Comparison of ENCODE assay signal across 8 cellular contexts in the genomic region with DNA sequence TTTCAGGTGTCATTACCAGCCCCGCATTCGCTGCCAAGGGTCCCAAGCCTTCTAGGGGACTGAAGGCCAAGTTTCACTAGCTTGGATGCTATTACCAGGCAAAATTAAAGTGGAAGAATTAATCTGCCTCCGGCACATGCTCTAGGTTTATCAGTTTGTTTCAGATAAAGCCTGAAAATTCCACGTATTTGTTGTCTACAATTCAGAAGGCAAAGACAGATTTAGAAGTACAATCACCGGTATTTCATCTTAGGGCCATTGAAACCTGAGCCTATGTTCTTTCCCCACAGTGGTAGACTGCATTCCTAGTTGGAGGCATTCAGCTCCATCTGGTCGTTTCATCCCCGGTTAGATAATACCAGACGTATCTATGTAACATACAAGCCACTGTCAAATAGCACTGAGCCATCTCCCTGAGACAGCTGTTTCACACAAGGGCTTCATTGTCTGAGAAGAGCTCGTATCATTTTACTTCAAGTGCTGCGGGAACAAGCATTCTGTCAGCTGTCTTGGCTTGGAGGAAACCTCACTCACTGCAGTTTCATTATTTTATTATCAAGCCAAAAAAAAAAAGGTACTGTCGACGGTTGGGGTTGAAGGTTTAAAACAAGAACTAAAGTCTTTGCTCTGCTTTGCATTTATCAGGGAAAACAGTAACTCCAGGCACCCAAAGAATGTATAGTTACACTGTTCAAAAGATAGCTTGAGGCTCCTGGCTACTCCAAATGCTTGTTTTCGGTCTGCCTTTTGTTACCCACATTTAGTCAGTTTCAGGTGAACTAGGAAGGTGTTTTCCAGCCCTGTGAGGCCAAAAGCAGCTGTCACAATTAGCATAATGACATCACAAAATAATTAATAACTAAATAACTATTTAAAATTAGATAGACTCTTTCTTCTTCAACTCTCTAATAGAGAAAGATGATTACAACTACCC.
DNase-seq lines count a peak whose midpoint lies in the region; ATAC-seq, FAIRE-seq and TF ChIP-seq lines count a peak whose summit lies in the region.

No MANE protein-coding gene starts in this region.

- DNase-seq in HepG2 (ENCODE audit: low spot score): peak; percentile 77
- no peak for DNase-seq in right lobe of liver
- DNase-seq in NCI-H526 (lab: John Stamatoyannopoulos, UW): peak; percentile 93 to 97
- no peak for DNase-seq in H1 (ENCODE audit: low read depth in 1 of 2, low spot score in 2 of 2)
- DNase-seq in progenitor cell of endocrine pancreas (ENCODE audit: low spot score, unreplicated experiment): no peak
- no peak for DNase-seq in esophagus squamous epithelium (lab: John Stamatoyannopoulos, UW)
- DNase-seq in stimulated activated CD4-positive, alpha-beta T cell treated with anti-CD3 and anti-CD28 coated beads, Interleukin-4, amount 100 ng/mL, for 4 hours: no peak

- peak overlapping the region; percentile 69 for H3K27ac Mint-ChIP-seq in progenitor cell of endocrine pancreas

- in situ Hi-C loops in HepG2 (cut with HindIII; ENCODE audit: extremely low pct_ligation_motif_present, low pct_unique_long_range_greater_than_20kb): no loop called here

- H3K79me2 ChIP-seq in HepG2 (ENCODE audit: insufficient read depth, low read length) (no peaks in the 10 kb centered on the region), H1 (ENCODE audit: control insufficient read depth in 1 of 2, insufficient read depth in 2 of 2, low read length in 2 of 2) (no peaks in the 10 kb centered on the region)

- peak overlapping the region; percentile 49 for H3K18ac ChIP-seq in H1 (ENCODE audit: extremely low read depth, low read length)

- no peak overlapping the region for H4K8ac ChIP-seq in H1 (ENCODE audit: extremely low read depth, insufficient read depth, low read length)

- H3K79me1 ChIP-seq in H1 (ENCODE audit: low read depth, low read length): no peaks in the 10 kb centered on the region

- H3K4me1 ChIP-seq in HepG2 (ENCODE audit: insufficient read depth, low read length): peaks cover 10% of the 10 kb centered on the region
- no peaks in the 10 kb centered on the region for H3K4me1 ChIP-seq in right lobe of liver
- peaks cover 7 to 24% (median 18%) of the 10 kb centered on the region in 4 experiments for H3K4me1 ChIP-seq in H1 (replicated peaks in 1 of 4; ENCODE audit: control insufficient read depth in 3 of 4, insufficient read depth in 4 of 4, low read length in 3 of 4)
- no peaks in the 10 kb centered on the region for H3K4me1 ChIP-seq in esophagus squamous epithelium

- no peaks in the 10 kb centered on the region for H4K20me1 ChIP-seq in HepG2 (ENCODE audit: insufficient read depth, low read length)
- H4K20me1 ChIP-seq in H1 (replicated peaks in 1 of 2; ENCODE audit: control insufficient read depth in 1 of 2, insufficient read depth in 2 of 2, low read length in 2 of 2): no peaks in the 10 kb centered on the region

- no peak overlapping the region for H3K14ac ChIP-seq in H1 (ENCODE audit: insufficient read length)

- no peak overlapping the region for H4K5ac ChIP-seq in H1 (ENCODE audit: insufficient read length, low read depth, low read length)

- no peaks in the 10 kb centered on the region for H3K9me3 ChIP-seq in HepG2 (ENCODE audit: low read length)
- H3K9me3 ChIP-seq in right lobe of liver: peaks cover 0 to 5% (median 0%) of the 10 kb centered on the region in 4 donors
- H3K9me3 ChIP-seq in H1 (ENCODE audit: insufficient read depth in 2 of 2, low read depth in 1 of 2, low read length in 1 of 2): peaks cover 5 to 6% of the 10 kb centered on the region in 2 experiments; a peak in 2 of 4 replicates
- H3K9me3 ChIP-seq in esophagus squamous epithelium: peaks cover 0 to 10% (median 0%) of the 10 kb centered on the region in 3 donors

- H3K27ac ChIP-seq in HepG2 (ENCODE audit: extremely low read length, insufficient read depth, low read length): no peak overlapping the region
- H3K27ac ChIP-seq in right lobe of liver: no peak overlapping the region
- peak overlapping the region; percentile 83 for H3K27ac ChIP-seq in H1 (ENCODE audit: low read depth, low read length)
- no peak overlapping the region for H3K27ac ChIP-seq in esophagus squamous epithelium

- peak overlapping the region; percentile 77 for H2BK5ac ChIP-seq in H1 (ENCODE audit: low read depth, low read length)

- H3K9ac ChIP-seq in HepG2 (ENCODE audit: insufficient read depth, low read depth, low read length) (no peak overlapping the region), H1 (replicated peaks in 1 of 4; ENCODE audit: extremely low read depth in 1 of 4, low read depth in 3 of 4, low read length in 3 of 4) (peak overlapping the region in 3 of 4 experiments; percentile 36 to 43 (median 41); a peak in 5 of 7 replicates)

- peak; percentile 79 for ATAC-seq in HepG2
- ATAC-seq in right lobe of liver: no peak
- peak; percentile 78 for ATAC-seq in HG03159 (IDR thresholded peaks at IDR 0.05; ENCODE audit: unreplicated experiment)

- TF ChIP-seq EP300 in HepG2 (IDR thresholded peaks at IDR 0.05; ENCODE audit: low read depth in 2 of 2, low read length in 2 of 2): no peak
- TF ChIP-seq EP300 in HepG2 (CRISPR knock-in tag; IDR thresholded peaks at IDR 0.05; ENCODE audit: borderline replicate concordance): no peak
- TF ChIP-seq EP300 in H1 (IDR thresholded peaks at IDR 0.05; ENCODE audit: borderline replicate concordance in 1 of 2, low read depth in 2 of 2, low read length in 2 of 2): peak in 1 of 2 experiments; percentile 75; a peak in 1 of 3 replicates

- 0 out of 2 replicates have a peak overlapping the region, but pooled peaks have one; percentile 24 for H2BK20ac ChIP-seq in H1 (ENCODE audit: low read length)

- peak overlapping the region; percentile 34 for H2BK120ac ChIP-seq in H1 (replicated peaks; ENCODE audit: low read depth, low read length)

- no peak overlapping the region for H3K56ac ChIP-seq in H1 (replicated peaks; ENCODE audit: insufficient read length, low read depth, low read length)

- CTCF ChIA-PET in HepG2 (lab: Yijun Ruan, JAX; ENCODE audit: low intra/inter-chr PET ratio, low total read pairs) (no interaction called here), H1 (lab: Charles Lee; ENCODE audit: partially characterized antibody) (interaction anchor here (0.6 to 2.3 kb wide), 12 partner anchors 10 to 553 kb away, joined by 3 to 7 read pairs (median 3); no protein-coding TSS in a partner anchor)

- H4K91ac ChIP-seq in H1 (replicated peaks; ENCODE audit: insufficient read length, low read length): peak overlapping the region; percentile 26

- no peaks in the 10 kb centered on the region for H3K9me3 Mint-ChIP-seq in progenitor cell of endocrine pancreas (ENCODE audit: low read depth)

- H2AFZ ChIP-seq in HepG2 (ENCODE audit: low read length): no peak overlapping the region
- peak overlapping the region; percentile 39; the same call in 1 of the 2 replicates for H2AFZ ChIP-seq in H1 (ENCODE audit: low read length)

- H3K4ac ChIP-seq in H1 (replicated peaks; ENCODE audit: insufficient read length, low read depth, low read length): no peak overlapping the region

- H3K23me2 ChIP-seq in H1 (ENCODE audit: low read depth, low read length): no peaks in the 10 kb centered on the region; the same call in 1 of the 2 replicates

- POLR2A ChIA-PET in HepG2 (lab: Yijun Ruan, JAX): interaction anchor here (0.8 kb wide), 1 partner anchor 73 kb away, joined by 3 read pairs; no protein-coding TSS in a partner anchor
- POLR2A ChIA-PET in H1 (lab: Charles Lee; ENCODE audit: partially characterized antibody): interaction anchor here (0.6 to 2.0 kb wide), 9 partner anchors 10 to 274 kb away, joined by 3 to 14 read pairs (median 3); no protein-coding TSS in a partner anchor

- H3K36me3 ChIP-seq in HepG2 (replicated peaks in 1 of 2; ENCODE audit: control insufficient read depth in 1 of 2, insufficient read depth in 2 of 2, low read length in 2 of 2) (no peaks in the 10 kb centered on the region), right lobe of liver (no peaks in the 10 kb centered on the region), H1 (ENCODE audit: control insufficient read depth in 2 of 4, insufficient read depth in 4 of 4, low read length in 3 of 4) (no peaks in the 10 kb centered on the region; a peak in 1 of 8 replicates), esophagus squamous epithelium (no peaks in the 10 kb centered on the region)

- H3K4me3 Mint-ChIP-seq in progenitor cell of endocrine pancreas (ENCODE audit: low read depth): no peak overlapping the region

- no peak overlapping the region for H2BK15ac ChIP-seq in H1 (ENCODE audit: low read length)

- no TSS peak for BruUV-seq in HepG2 (replicated peaks; lab: Mats Ljungman, UMichigan)

- TF ChIP-seq CTCF in HepG2 (CRISPR knock-in tag; IDR thresholded peaks at IDR 0.05) (no peak), right lobe of liver (IDR thresholded peaks at IDR 0.05) (no peak), H1 (IDR thresholded peaks at IDR 0.05; ENCODE audit: control extremely low read depth in 1 of 3, insufficient read depth in 1 of 3, low read depth in 1 of 3, low read length in 3 of 3) (no peak), progenitor cell of endocrine pancreas (IDR thresholded peaks at IDR 0.05; ENCODE audit: unreplicated experiment) (no peak), esophagus squamous epithelium (IDR thresholded peaks at IDR 0.05) (no peak)

- no peak for TF ChIP-seq RAD21 in HepG2 (CRISPR knock-in tag; IDR thresholded peaks at IDR 0.05)
- TF ChIP-seq RAD21 in H1 (IDR thresholded peaks at IDR 0.05 in 1 of 2, conservative IDR thresholded peaks at IDR 0.05 in 1 of 2; ENCODE audit: low read depth in 2 of 2, low read length in 2 of 2): no peak

- no peak overlapping the region for H3K23ac ChIP-seq in H1 (ENCODE audit: insufficient read length)

- H2AK5ac ChIP-seq in H1 (ENCODE audit: low read depth, low read length): peak overlapping the region; percentile 14; the same call in 1 of the 2 replicates

- peaks cover 20% of the 10 kb centered on the region for H3K4me1 Mint-ChIP-seq in progenitor cell of endocrine pancreas (ENCODE audit: low read depth)

- H3K36me3 Mint-ChIP-seq in progenitor cell of endocrine pancreas (ENCODE audit: insufficient read depth): peaks cover 3% of the 10 kb centered on the region

- H3K27me3 Mint-ChIP-seq in progenitor cell of endocrine pancreas: no peaks in the 10 kb centered on the region

- 26% methylated on average over 13 of the region's 13 CpGs for WGBS in HepG2 (ENCODE audit: low lambda C conversion rate)
- WGBS in right lobe of liver (ENCODE audit: insufficient coverage, low coverage, low lambda C conversion rate, missing lambda C conversion rate): 55% methylated on average over 12 of the region's 13 CpGs
- whole genome bisulfite sequencing in H1 (ENCODE audit: extremely low coverage in 1 of 2, insufficient coverage in 1 of 2, insufficient read length in 1 of 2, insufficient replicate concordance in 2 of 2, low coverage in 1 of 2, low lambda C conversion rate in 2 of 2, missing lambda C conversion rate in 1 of 2), 2 experiments: 53% methylated on average over 13 of the region's 13 CpGs; no CpG with 5 or more reads in 1 of the 2 experiments
- 54 to 55% methylated on average over 11 to 13 of the region's 13 CpGs for WGBS in esophagus squamous epithelium, 2 donors

- TF ChIP-seq POLR2A in HepG2 (IDR thresholded peaks at IDR 0.05; ENCODE audit: insufficient read depth in 1 of 2, low read depth in 2 of 2, low read length in 2 of 2) (no peak), right lobe of liver (IDR thresholded peaks at IDR 0.05) (no peak), H1 (IDR thresholded peaks at IDR 0.05; ENCODE audit: control extremely low read depth in 1 of 2, low read depth in 2 of 2, low read length in 2 of 2) (peak in 1 of 2 experiments; percentile 29; a peak in 1 of 3 replicates), esophagus squamous epithelium (IDR thresholded peaks at IDR 0.05) (no peak)

- FAIRE-seq in HepG2 (lab: Jason Lieb, UNC): no peak
- peak; percentile 52 for FAIRE-seq in H1 (lab: Jason Lieb, UNC)

- H3K4me2 ChIP-seq in HepG2 (ENCODE audit: low read depth, low read length): 0 out of 2 replicates have a peak overlapping the region, but pooled peaks have one; percentile 7
- H3K4me2 ChIP-seq in H1 (ENCODE audit: insufficient read depth in 1 of 2, low read depth in 2 of 2, low read length in 2 of 2): peak overlapping the region; percentile 37 to 48

- H3K27me3 ChIP-seq in HepG2 (ENCODE audit: control insufficient read depth in 1 of 2, insufficient read depth in 2 of 2, low read length in 2 of 2) (peaks cover 0 to 5% of the 10 kb centered on the region in 2 experiments; a peak in 2 of 5 replicates), right lobe of liver (no peaks in the 10 kb centered on the region), H1 (replicated peaks in 1 of 4; ENCODE audit: control insufficient read depth in 3 of 4, extremely low read depth in 1 of 4, insufficient read depth in 3 of 4, low read length in 3 of 4) (no peaks in the 10 kb centered on the region), esophagus squamous epithelium (no peaks in the 10 kb centered on the region)

- H3K4me3 ChIP-seq in HepG2 (replicated peaks in 1 of 3; ENCODE audit: insufficient read depth in 1 of 3, low read depth in 2 of 3, low read length in 3 of 3): no peak overlapping the region
- no peak overlapping the region for H3K4me3 ChIP-seq in right lobe of liver
- H3K4me3 ChIP-seq in H1 (ENCODE audit: extremely low read depth in 1 of 4, insufficient read depth in 2 of 4, low read depth in 3 of 4, low read length in 4 of 4): peak overlapping the region in 1 of 4 experiments; percentile 34; a peak in 1 of 8 replicates
- H3K4me3 ChIP-seq in esophagus squamous epithelium: no peak overlapping the region

- intact Hi-C loops in HepG2 (cut with micrococcal nuclease; ENCODE audit: unreplicated experiment) (no loop called here), right lobe of liver (cut with DNase I) (no loop called here), esophagus squamous epithelium (cut with DNase I) (no loop called here)

- H2BK12ac ChIP-seq in H1 (ENCODE audit: low read depth, low read length): peak overlapping the region; percentile 98

Comparison
In these comparisons a context has a peak if more than half of its experiments do, and no peak if none do; other contexts are left out.
1. ATAC-seq: peak in HepG2 (single experiment) and HG03159 (single experiment); none in right lobe of liver (0 of 4).
2. DNase-seq: peak in HepG2 (single experiment) and NCI-H526 (2 of 2); none in right lobe of liver (0 of 3), H1 (0 of 2), progenitor cell of endocrine pancreas (single experiment), esophagus squamous epithelium (single experiment) and stimulated activated CD4-positive, alpha-beta T cell treated with anti-CD3 and anti-CD28 coated beads, Interleukin-4, amount 100 ng/mL, for 4 hours (0 of 2).